8 cellular contexts compared by ENCODE assay signal in the genomic region with DNA sequence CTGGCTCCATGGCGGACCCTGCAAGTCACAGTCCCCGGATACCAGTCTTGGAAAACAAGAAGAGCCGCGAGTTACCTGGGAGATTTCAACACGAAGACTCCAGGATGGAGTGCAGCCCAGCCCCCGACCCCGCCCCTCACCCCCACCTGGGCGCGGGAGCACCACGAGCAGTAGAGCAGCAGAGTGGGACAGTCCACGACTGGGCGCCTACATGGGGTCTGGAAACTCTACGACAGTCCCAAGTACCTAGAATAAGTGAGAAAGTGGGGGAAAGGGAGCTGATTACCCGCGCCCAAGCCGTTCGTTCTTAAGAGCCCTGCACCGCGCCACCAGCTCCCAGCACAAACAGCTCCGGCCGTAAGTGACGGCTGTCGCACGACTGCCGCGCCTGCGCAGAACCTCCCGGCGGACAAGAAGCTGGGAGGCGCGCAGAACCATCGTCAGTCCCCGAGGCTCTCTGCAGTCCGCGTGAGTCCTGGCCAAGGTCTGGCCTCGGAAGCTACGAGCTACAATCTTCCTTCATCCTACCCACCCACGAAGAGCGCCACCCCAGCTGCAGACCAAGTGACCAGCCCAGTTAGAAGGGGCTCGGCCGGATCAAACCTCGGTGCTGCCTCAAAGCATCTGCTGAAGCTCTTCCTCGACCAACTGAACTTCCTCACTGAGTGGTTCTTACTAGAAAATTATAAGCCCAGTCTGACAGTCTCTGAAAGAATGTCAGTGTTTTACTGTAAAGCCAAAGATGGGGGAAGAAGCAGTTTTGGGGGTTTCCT. TPM values are rescaled to one million over a fixed set of nuclear protein-coding genes. Genes with fewer than 3 reads are reported as not detected.
A peak's percentile ranks its signal among the peaks of the same experiment; 100 is the strongest.
DNase-seq lines count a peak whose midpoint lies in the region; ATAC-seq and TF ChIP-seq lines count a peak whose summit lies in the region.

A gene (minus strand): TSS at position 359 of the 773 bp plus-strand sequence. CDS start 349 bp downstream, at position 10.

- H3K4me1 ChIP-seq in heart left ventricle (peaks cover 0 to 15% (median 9%) of the 10 kb centered on the region in 12 donors), transverse colon (peaks cover 0 to 9% (median 9%) of the 10 kb centered on the region in 4 donors)

- no peak for TF ChIP-seq EP300 in transverse colon (IDR thresholded peaks at IDR 0.05; ENCODE audit: low read depth)

- in situ Hi-C loops in GM13977 (cut with MboI; ENCODE audit: low pct_unique_long_range_greater_than_20kb, low sequenced_read_pairs, unreplicated experiment): no loop called here
- in situ Hi-C loops in transverse colon (cut with MboI; ENCODE audit: low pct_ligation_motif_present in 1 of 4, low pct_unique_long_range_greater_than_20kb in 1 of 4, low sequenced_read_pairs in 3 of 4): no loop called here

- H3K36me3 ChIP-seq in heart left ventricle (peaks cover 0 to 23% (median 6%) of the 10 kb centered on the region in 9 donors), transverse colon (no peaks in the 10 kb centered on the region)

- H3K4me3 ChIP-seq in heart left ventricle (peak within 1 kb of the TSS; percentile 65 to 98 (median 79)), transverse colon (peak within 1 kb of the TSS; percentile 67 to 90 (median 78))

- no peaks in the 10 kb centered on the region for H3K9me3 ChIP-seq in heart left ventricle
- H3K9me3 ChIP-seq in transverse colon: no peaks in the 10 kb centered on the region

- DNase-seq in GM13977 (ENCODE audit: low spot score) (peak; percentile 88), NCI-H146 treated with DMSO at 0.1 percent for 48 hours (lab: John Stamatoyannopoulos, UW; ENCODE audit: unreplicated experiment) (peak; percentile 86), T-helper 1 cell (peak; percentile 80 to 93 (median 85)), heart left ventricle (peak; percentile 90 to 96 (median 95)), pons (ENCODE audit: low spot score) (peak; percentile 92), transverse colon (peak; percentile 94)

- H3K27me3 ChIP-seq in heart left ventricle (no peaks in the 10 kb centered on the region), transverse colon (no peaks in the 10 kb centered on the region)

- TF ChIP-seq CTCF in GM13977 (IDR thresholded peaks at IDR 0.05; ENCODE audit: extremely low read depth, insufficient read depth, missing control alignments) (peak; percentile 18), heart left ventricle (IDR thresholded peaks at IDR 0.05) (peak in 3 of 12 donors; percentile 6 to 21 (median 15)), transverse colon (IDR thresholded peaks at IDR 0.05) (no peak)

- H3K27ac ChIP-seq in adipose tissue (ENCODE audit: low read depth, low read length) (no peak within 1 kb of the TSS), heart left ventricle (peak within 1 kb of the TSS; percentile 13 to 90 (median 82)), transverse colon (peak within 1 kb of the TSS; percentile 76 to 89 (median 85))

- TF ChIP-seq POLR2A in heart left ventricle (IDR thresholded peaks at IDR 0.05) (peak in 1 of 2 donors; percentile 89), transverse colon (IDR thresholded peaks at IDR 0.05) (peak; percentile 88)

- intact Hi-C loops in heart left ventricle (cut with DNase I): loop anchor here in 6 of 10 donors (1.0 to 10.0 kb wide), 4 partner anchors 23 to 126 kb away; a partner anchor contains a TSS
- intact Hi-C loops in transverse colon (cut with DNase I; ENCODE audit: low total_unique reads): no loop called here

- whole genome bisulfite sequencing in adipose tissue, 3 donors: 0% methylated on average over 40 to 43 of the region's 43 CpGs
- WGBS in heart left ventricle, 4 donors: 0 to 3% (median 0%) methylated on average over 11 to 43 of the region's 43 CpGs
- 0 to 1% methylated on average over 1 to 42 of the region's 43 CpGs for WGBS in transverse colon (ENCODE audit: low coverage in 1 of 2), 2 donors

- ATAC-seq in HG02870 (IDR thresholded peaks at IDR 0.05; ENCODE audit: unreplicated experiment) (peak; percentile 92), heart left ventricle (peak; percentile 97 to 99 (median 98))

RNA-seq across cellular contexts. Expression of the gene that starts here (rescaled TPM):
- polyA plus RNA-seq in adipose tissue (100 to 1,000 TPM in 1 of 3 donors, 10 to 100 TPM in 2; 41.1 to 101 (median 52.4) TPM), heart left ventricle (10 to 100 TPM; 64.3 to 86.5 TPM)
- total RNA-seq in heart left ventricle (10 to 100 TPM; 36.8 to 52.8 (median 41.6) TPM), transverse colon (10 to 100 TPM in 3 of 4 donors, not detected in 1; 19.7 to 52.9 (median 42.6) TPM)
